In the genomic region with DNA sequence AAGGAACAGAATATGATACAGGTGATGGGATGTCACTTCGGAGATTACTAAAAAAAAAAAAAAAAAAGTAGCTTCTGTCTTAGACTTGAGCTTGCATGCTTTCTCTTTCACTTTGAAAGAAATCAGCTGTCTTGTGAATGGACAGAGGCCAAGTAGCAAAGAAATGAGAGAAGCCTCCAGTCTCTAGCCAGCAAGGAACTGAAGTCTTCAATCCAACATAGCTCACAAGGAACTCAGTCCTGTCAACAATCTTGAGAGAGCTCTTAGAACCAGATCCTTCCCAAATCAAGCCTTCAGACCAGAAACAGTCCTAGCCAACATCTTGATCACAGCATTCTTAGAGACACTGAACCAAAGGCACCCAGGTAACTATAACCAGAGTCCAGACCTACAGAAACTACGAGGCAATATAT, we compare ENCODE assay signal across 8 cellular contexts. TPM values are rescaled to one million over a fixed set of nuclear protein-coding genes. Genes with fewer than 3 reads are reported as not detected.
DNase-seq lines count a peak whose midpoint lies in the region; ATAC-seq and TF ChIP-seq lines count a peak whose summit lies in the region.

No MANE protein-coding gene starts in this region.

- peak overlapping the region; percentile 92 for H3K27ac Mint-ChIP-seq in natural killer cell treated with Interleukin-12 subunit alpha and Interleukin-12 subunit beta and Interleukin-15 and Interleukin-18, amount 100 ng/mL, for 72 hours

- no peak for TF ChIP-seq CTCF in Peyer's patch (IDR thresholded peaks at IDR 0.05)

- no peak overlapping the region for H3K9ac ChIP-seq in Karpas-422 (ENCODE audit: low read length)

- peak; percentile 10 for DNase-seq in Caki2 (ENCODE audit: low read depth)
- DNase-seq in Karpas-422, result no peak
- no peak for DNase-seq in effector memory CD4-positive, alpha-beta T cell
- no peak for DNase-seq in natural killer cell treated with Interleukin-12 subunit alpha and Interleukin-12 subunit beta and Interleukin-15 and Interleukin-18, amount 100 ng/mL, for 72 hours (ENCODE audit: low spot score)
- no peak for DNase-seq in H7
- DNase-seq in Peyer's patch, result no peak
- no peak for DNase-seq in NCI-H1417 treated with DMSO at 0.1 percent for 48 hours (lab: John Stamatoyannopoulos, UW)

- no peaks in the 10 kb centered on the region; the same call in 1 of the 2 replicates for H4K20me1 ChIP-seq in Karpas-422 (ENCODE audit: insufficient read depth, low read depth, low read length)

- no peaks in the 10 kb centered on the region for H3K9me3 ChIP-seq in Karpas-422 (ENCODE audit: low read length)
- H3K9me3 ChIP-seq in effector memory CD4-positive, alpha-beta T cell (ENCODE audit: control insufficient read depth, low read length), result no peaks in the 10 kb centered on the region
- no peaks in the 10 kb centered on the region for H3K9me3 ChIP-seq in Peyer's patch

- H3K4me1 ChIP-seq in Karpas-422 (ENCODE audit: low read length) (peaks cover 24% of the 10 kb centered on the region), Peyer's patch (peaks cover 0 to 39% (median 15%) of the 10 kb centered on the region in 4 donors)
- H3K4me1 ChIP-seq in effector memory CD4-positive, alpha-beta T cell (ENCODE audit: control insufficient read depth, insufficient read depth, low read length, poor library complexity, severe bottlenecking), result peaks cover 19% of the 10 kb centered on the region

- H3K36me3 ChIP-seq in Karpas-422 (ENCODE audit: insufficient read depth, low read length), result peaks cover 57% of the 10 kb centered on the region
- H3K36me3 ChIP-seq in effector memory CD4-positive, alpha-beta T cell (ENCODE audit: control insufficient read depth, insufficient read depth, low read length), result peaks cover 6% of the 10 kb centered on the region
- peaks cover 2% of the 10 kb centered on the region for H3K36me3 ChIP-seq in H7 (replicated peaks; ENCODE audit: control insufficient read depth, insufficient read depth, low read length)
- peaks cover 0 to 13% (median 0%) of the 10 kb centered on the region in 3 donors for H3K36me3 ChIP-seq in Peyer's patch

- no peak overlapping the region for H3K4me3 ChIP-seq in Karpas-422 (ENCODE audit: low read length)
- peak overlapping the region; percentile 33 for H3K4me3 ChIP-seq in effector memory CD4-positive, alpha-beta T cell (ENCODE audit: insufficient read depth, low read depth, low read length, poor library complexity, severe bottlenecking)
- no peak overlapping the region for H3K4me3 ChIP-seq in H7 (ENCODE audit: insufficient read depth, low read depth, low read length)
- H3K4me3 ChIP-seq in Peyer's patch, result peak overlapping the region in 1 of 4 donors; percentile 2

- H3K9me2 ChIP-seq in Karpas-422 (replicated peaks; ENCODE audit: insufficient read depth, low read length), result no peaks in the 10 kb centered on the region

- H3K4me1 Mint-ChIP-seq in natural killer cell treated with Interleukin-12 subunit alpha and Interleukin-12 subunit beta and Interleukin-15 and Interleukin-18, amount 100 ng/mL, for 72 hours (ENCODE audit: low read depth in 2 of 2), result peaks cover 49 to 62% of the 10 kb centered on the region in 2 donors

- H3K4me2 ChIP-seq in Karpas-422 (ENCODE audit: low read depth, low read length, poor library complexity, severe bottlenecking), result peak overlapping the region; percentile 10

- H3K27me3 Mint-ChIP-seq in natural killer cell treated with Interleukin-12 subunit alpha and Interleukin-12 subunit beta and Interleukin-15 and Interleukin-18, amount 100 ng/mL, for 72 hours, result no peaks in the 10 kb centered on the region

- H2AFZ ChIP-seq in Karpas-422 (ENCODE audit: low read length), result no peak overlapping the region

- no peak overlapping the region for H3K27ac ChIP-seq in Karpas-422 (ENCODE audit: low read length)
- H3K27ac ChIP-seq in effector memory CD4-positive, alpha-beta T cell (ENCODE audit: insufficient read depth, low read length, poor library complexity, severe bottlenecking), result peak overlapping the region; percentile 40
- H3K27ac ChIP-seq in Peyer's patch, result peak overlapping the region in 2 of 4 donors; percentile 32 to 42

- H3K79me2 ChIP-seq in Karpas-422 (ENCODE audit: low read length), result peaks cover 93% of the 10 kb centered on the region

- H3K27me3 ChIP-seq in Karpas-422 (ENCODE audit: low read length), result no peaks in the 10 kb centered on the region
- H3K27me3 ChIP-seq in effector memory CD4-positive, alpha-beta T cell (replicated peaks; ENCODE audit: control insufficient read depth, insufficient read depth, low read length, poor library complexity, severe bottlenecking), result no peaks in the 10 kb centered on the region
- H3K27me3 ChIP-seq in H7 (ENCODE audit: control insufficient read depth, insufficient read depth, low read length), result no peaks in the 10 kb centered on the region
- H3K27me3 ChIP-seq in Peyer's patch, result no peaks in the 10 kb centered on the region

- no peaks in the 10 kb centered on the region for H3K9me3 Mint-ChIP-seq in natural killer cell treated with Interleukin-12 subunit alpha and Interleukin-12 subunit beta and Interleukin-15 and Interleukin-18, amount 100 ng/mL, for 72 hours

- in situ Hi-C loops in Caki2 (cut with HindIII; ENCODE audit: low pct_unique_long_range_greater_than_20kb, low sequenced_read_pairs), result no loop called here

- TF ChIP-seq POLR2A in Peyer's patch (IDR thresholded peaks at IDR 0.05), result no peak

- ATAC-seq in GM21367 (IDR thresholded peaks at IDR 0.05; ENCODE audit: unreplicated experiment), result peak; percentile 80
- ATAC-seq in natural killer cell treated with Interleukin-12 subunit alpha and Interleukin-12 subunit beta and Interleukin-15 and Interleukin-18, amount 100 ng/mL, for 72 hours, result peak; percentile 72 to 80

- H3K4me3 Mint-ChIP-seq in natural killer cell treated with Interleukin-12 subunit alpha and Interleukin-12 subunit beta and Interleukin-15 and Interleukin-18, amount 100 ng/mL, for 72 hours, result peak overlapping the region; percentile 86

- H3K36me3 Mint-ChIP-seq in natural killer cell treated with Interleukin-12 subunit alpha and Interleukin-12 subunit beta and Interleukin-15 and Interleukin-18, amount 100 ng/mL, for 72 hours, result peaks cover 23% of the 10 kb centered on the region

RNA-seq across cellular contexts. Expression of gene N4BP2L2, which starts 7.7 kb away (rescaled TPM):
- 27.2 and 39.9 TPM in 2 replicates for total RNA-seq in Caki2 (2014; rRNA removed; shearing (Covaris generic); ENCODE audit: low replicate concordance)
- total RNA-seq in Karpas-422 (2014; rRNA removed; shearing (Covaris generic); ENCODE audit: low replicate concordance), result 71.2 and 138 TPM in 2 replicates
- total RNA-seq in natural killer cell treated with Interleukin-12 subunit alpha and Interleukin-12 subunit beta and Interleukin-15 and Interleukin-18, amount 100 ng/mL, for 72 hours, result 100 to 1,000 TPM; 141 to 155 TPM
- total RNA-seq in H7 (2014; rRNA removed; shearing (Covaris generic)), result 42.5 and 64.9 TPM in 2 replicates
- total RNA-seq in Peyer's patch, result 100 to 1,000 TPM; 159 to 263 (median 205) TPM

RNA-seq across cellular contexts. Expression of gene PDS5B, which starts 55.4 kb away (rescaled TPM):
- 2.6 and 5.6 TPM in 2 replicates for total RNA-seq in Caki2 (2014; rRNA removed; shearing (Covaris generic); ENCODE audit: low replicate concordance)
- total RNA-seq in Karpas-422 (2014; rRNA removed; shearing (Covaris generic); ENCODE audit: low replicate concordance), result 30.5 and 61.2 TPM in 2 replicates
- total RNA-seq in natural killer cell treated with Interleukin-12 subunit alpha and Interleukin-12 subunit beta and Interleukin-15 and Interleukin-18, amount 100 ng/mL, for 72 hours, result 10 to 100 TPM; 46.9 to 48.6 TPM
- total RNA-seq in H7 (2014; rRNA removed; shearing (Covaris generic)), result 14.2 and 20.4 TPM in 2 replicates
- 10 to 100 TPM; 26.6 to 61.1 (median 28.9) TPM for total RNA-seq in Peyer's patch
